20 cellular contexts compared by ENCODE assay signal in the genomic region with DNA sequence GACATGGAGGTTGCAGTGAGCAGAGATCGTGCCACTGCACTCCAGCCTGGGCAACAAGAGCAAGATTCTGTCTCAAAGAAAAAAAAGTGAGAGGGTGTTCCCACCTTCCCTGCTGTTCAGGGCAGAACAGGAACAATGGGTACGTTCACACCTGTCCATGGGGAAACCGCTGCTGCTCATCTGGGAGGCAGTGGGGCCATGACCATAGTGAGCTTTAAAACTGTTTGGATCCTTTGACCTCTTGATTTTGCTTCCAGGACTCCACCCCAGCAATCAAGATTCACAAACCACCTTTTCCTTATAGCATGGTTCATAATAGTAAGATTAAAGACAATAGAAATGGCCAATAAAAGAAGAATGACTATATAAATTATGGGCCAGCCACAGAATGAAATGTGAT.
"Had no signal": no experiment of that assay in that cellular context is flagged by ENCODE, and none has a peak within 500 bp of the region (broad histone marks: within the 10 kb centered on the region; RNA-seq: fewer than 3 reads in every experiment).

No MANE protein-coding gene starts in this region.

- H3K4me1 ChIP-seq: sigmoid colon had no signal

- H3K9me3 ChIP-seq: body of pancreas, sigmoid colon, stomach had no signal

- H3K9me3 Mint-ChIP-seq: activated T-cell treated with anti-CD3 and anti-CD28 coated beads, Interleukin-2, amount 50 U/mL, for 4 hours; endodermal cell; stimulated activated effector memory CD8-positive, alpha-beta T cell treated with anti-CD3 and anti-CD28 coated beads, Interleukin-12 subunit alpha, Interleukin-12 subunit beta, amount 100 ng/mL, for 72 hours had no signal

- H3K27me3 Mint-ChIP-seq: activated CD4-positive, alpha-beta T cell treated with anti-CD3 and anti-CD28 coated beads, Interleukin-2, amount 10 ng/mL, durations not matched to agents 7 days and 5 days; type B pancreatic cell had no signal

- H3K27ac ChIP-seq: body of pancreas, dorsolateral prefrontal cortex, epithelial cell of prostate, sigmoid colon, stomach had no signal

- H3K36me3 Mint-ChIP-seq: type B pancreatic cell had no signal

- DNase-seq: activated CD4-positive, alpha-beta T cell treated with anti-CD3 and anti-CD28 coated beads, Interleukin-2, amount 10 ng/mL, durations not matched to agents 7 days and 5 days; activated CD4-positive, CD25-positive, alpha-beta regulatory T cell; activated CD8-positive, alpha-beta memory T cell treated with anti-CD3 and anti-CD28 coated beads, Interleukin-2, amount 50 U/mL, for 4 hours; activated effector memory CD4-positive, alpha-beta T cell treated with anti-CD3 and anti-CD28 coated beads, Interleukin-2, amount 50 U/mL, for 16 hours; activated T-cell treated with anti-CD3 and anti-CD28 coated beads, Interleukin-2, amount 50 U/mL, for 4 hours; body of pancreas; caudate nucleus; dorsolateral prefrontal cortex; endodermal cell; foreskin fibroblast; left cardiac atrium; midbrain; posterior cingulate gyrus; sigmoid colon; stimulated activated CD4-positive, alpha-beta T cell treated with anti-CD3 and anti-CD28 coated beads, Interleukin-4, amount 100 ng/mL, for 24 hours; stomach; T1000 had no signal

- H3K36me3 ChIP-seq: sigmoid colon, stomach had no signal

- H3K27ac Mint-ChIP-seq: endodermal cell, type B pancreatic cell had no signal

- ATAC-seq: activated T-cell treated with anti-CD3 and anti-CD28 coated beads, Interleukin-2, amount 50 U/mL, for 4 hours; body of pancreas; left cardiac atrium; stimulated activated effector memory CD8-positive, alpha-beta T cell treated with anti-CD3 and anti-CD28 coated beads, Interleukin-12 subunit alpha, Interleukin-12 subunit beta, amount 100 ng/mL, for 72 hours had no signal

- H3K27me3 ChIP-seq: body of pancreas, sigmoid colon, stomach had no signal

- H3K4me3 ChIP-seq: body of pancreas, dorsolateral prefrontal cortex, sigmoid colon, stomach had no signal

- H3K4me3 Mint-ChIP-seq: activated CD4-positive, alpha-beta T cell treated with anti-CD3 and anti-CD28 coated beads, Interleukin-2, amount 10 ng/mL, durations not matched to agents 7 days and 5 days; activated T-cell treated with anti-CD3 and anti-CD28 coated beads, Interleukin-2, amount 50 U/mL, for 4 hours; endodermal cell; type B pancreatic cell had no signal
